In the genomic region with DNA sequence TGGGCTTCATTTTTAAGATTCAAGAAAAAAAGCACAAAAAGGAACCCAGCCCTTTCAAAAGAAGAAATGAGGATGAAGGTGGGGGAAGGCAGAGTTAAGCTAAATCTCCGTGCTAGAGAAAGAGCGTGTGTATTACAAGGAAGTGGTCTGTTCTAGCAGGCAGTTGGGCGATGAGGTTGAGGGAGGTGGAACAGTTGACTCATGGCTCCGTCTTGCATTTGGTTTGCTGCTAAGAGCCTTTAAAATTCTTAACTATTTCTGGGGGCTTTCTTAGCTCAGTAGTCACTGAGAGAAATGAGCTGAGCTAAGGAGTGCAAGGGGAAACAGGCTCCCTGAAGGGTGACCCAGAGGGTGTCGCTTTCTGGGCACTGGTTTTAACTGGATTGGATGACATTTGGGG, we compare ENCODE assay signal across 9 cellular contexts.
DNase-seq lines count a peak whose midpoint lies in the region; ATAC-seq and TF ChIP-seq lines count a peak whose summit lies in the region.
"Had no signal": no experiment of that assay in that cellular context is flagged by ENCODE, and none has a peak within 500 bp of the region (broad histone marks: within the 10 kb centered on the region; RNA-seq: fewer than 3 reads in every experiment).

No MANE protein-coding gene starts in this region.

- no peak for TF ChIP-seq CTCF in MCF 10A (IDR thresholded peaks at IDR 0.05; ENCODE audit: unreplicated experiment)
- TF ChIP-seq CTCF in breast epithelium (IDR thresholded peaks at IDR 0.05): no peak
- TF ChIP-seq CTCF in SU-DHL-6 (IDR thresholded peaks at IDR 0.05; ENCODE audit: insufficient read depth, low read length, poor library complexity, severe bottlenecking): no peak
- TF ChIP-seq CTCF in astrocyte of the spinal cord (IDR thresholded peaks at IDR 0.05; ENCODE audit: low read depth, low read length): no peak
- no peak for TF ChIP-seq CTCF in retinal pigment epithelial cell (conservative IDR thresholded peaks at IDR 0.05; ENCODE audit: low read depth, low read length)

- H3K4me3 Mint-ChIP-seq in MCF 10A (ENCODE audit: unreplicated experiment): no peak overlapping the region

- intact Hi-C loops in MCF 10A (cut with micrococcal nuclease) (no loop called here), breast epithelium (cut with DNase I; ENCODE audit: low total_unique reads) (no loop called here)

- H3F3A ChIP-seq in SU-DHL-6 (ENCODE audit: insufficient read depth): peaks cover 7% of the 10 kb centered on the region; the same call in 1 of the 2 replicates

- H3K4me2 ChIP-seq in SU-DHL-6 (ENCODE audit: low read depth, low read length, poor library complexity, severe bottlenecking): peak overlapping the region; percentile 6

- no peaks in the 10 kb centered on the region for H3K27me3 ChIP-seq in breast epithelium
- no peaks in the 10 kb centered on the region for H3K27me3 ChIP-seq in SU-DHL-6 (ENCODE audit: low read length)

- no peaks in the 10 kb centered on the region for H3K4me1 ChIP-seq in breast epithelium

- H3K4me3 ChIP-seq in breast epithelium (no peak overlapping the region), SU-DHL-6 (ENCODE audit: insufficient read depth, low read length, poor library complexity, severe bottlenecking) (no peak overlapping the region), astrocyte of the spinal cord (ENCODE audit: low read depth, low read length) (no peak overlapping the region), retinal pigment epithelial cell (ENCODE audit: low read length) (no peak overlapping the region)
- H3K4me3 ChIP-seq: cardiac muscle cell had no signal

- DNase-seq in MCF 10A (ENCODE audit: unreplicated experiment): peak; percentile 46
- DNase-seq in breast epithelium (ENCODE audit: low spot score in 2 of 2): no peak
- DNase-seq in astrocyte of the spinal cord (ENCODE audit: low read depth, low spot score): peak; percentile 92
- DNase-seq in retinal pigment epithelial cell (ENCODE audit: low read depth): peak; percentile 73
- no peak for DNase-seq in NCI-H1092 treated with DMSO at 0.1 percent for 48 hours (lab: John Stamatoyannopoulos, UW)
- DNase-seq in DMS53 treated with DMSO at 0.1 percent for 48 hours (lab: John Stamatoyannopoulos, UW; ENCODE audit: unreplicated experiment): no peak

- CTCF ChIA-PET in MCF 10A (lab: Yijun Ruan, JAX): interaction anchor here (0.5 to 1.1 kb wide), 4 partner anchors 14 to 122 kb away, joined by 3 to 5 read pairs (median 3); no protein-coding TSS in a partner anchor

- no peaks in the 10 kb centered on the region for H4K20me1 ChIP-seq in SU-DHL-6 (ENCODE audit: low read depth, low read length)

- H3K36me3 Mint-ChIP-seq in MCF 10A (ENCODE audit: insufficient read depth, unreplicated experiment): no peaks in the 10 kb centered on the region

- peak; percentile 49 for ATAC-seq in HG03064 (IDR thresholded peaks at IDR 0.05; ENCODE audit: low read depth, unreplicated experiment)

- H3K9me3 Mint-ChIP-seq in MCF 10A (ENCODE audit: unreplicated experiment): no peaks in the 10 kb centered on the region

- peaks cover 23% of the 10 kb centered on the region for H3K4me1 Mint-ChIP-seq in MCF 10A (ENCODE audit: insufficient read depth, unreplicated experiment)

- H3K27ac ChIP-seq in breast epithelium: no peak overlapping the region
- H3K27ac ChIP-seq in SU-DHL-6 (ENCODE audit: low read depth, low read length): peak overlapping the region; percentile 33; the same call in 1 of the 2 replicates
- H3K27ac ChIP-seq: cardiac muscle cell had no signal

- no TSS peak for BruUV-seq in MCF 10A (replicated peaks; lab: Mats Ljungman, UMichigan)

- H3K9me2 ChIP-seq in SU-DHL-6 (replicated peaks; ENCODE audit: insufficient read depth, low read length): no peaks in the 10 kb centered on the region

- H2AFZ ChIP-seq in SU-DHL-6 (ENCODE audit: low read depth, low read length, severe bottlenecking): peak overlapping the region; percentile 74

- H3K9ac ChIP-seq in SU-DHL-6 (ENCODE audit: low read length): no peak overlapping the region

- in situ Hi-C loops in astrocyte of the spinal cord (cut with HindIII; ENCODE audit: low sequenced_read_pairs): no loop called here

- no peak overlapping the region for H3K27ac Mint-ChIP-seq in MCF 10A (ENCODE audit: low read depth, unreplicated experiment)

- POLR2A ChIA-PET in MCF 10A (lab: Yijun Ruan, JAX): no interaction called here

- H3K27me3 Mint-ChIP-seq in MCF 10A (ENCODE audit: insufficient read depth, unreplicated experiment): no peaks in the 10 kb centered on the region

- no peaks in the 10 kb centered on the region for H3K36me3 ChIP-seq in breast epithelium
- H3K36me3 ChIP-seq in SU-DHL-6 (ENCODE audit: low read length): no peaks in the 10 kb centered on the region
- H3K36me3 ChIP-seq: cardiac muscle cell had no signal

- TF ChIP-seq POLR2A in breast epithelium (IDR thresholded peaks at IDR 0.05): no peak

- H3K79me2 ChIP-seq in SU-DHL-6 (ENCODE audit: insufficient read depth, low read length): no peaks in the 10 kb centered on the region

- no peaks in the 10 kb centered on the region for H3K9me3 ChIP-seq in breast epithelium
- H3K9me3 ChIP-seq in SU-DHL-6 (ENCODE audit: insufficient read depth, low read length): no peaks in the 10 kb centered on the region

Comparison
In these comparisons a context has a peak if more than half of its experiments do, and no peak if none do; other contexts are left out.
1. DNase-seq: peak in MCF 10A (single experiment), astrocyte of the spinal cord (single experiment) and retinal pigment epithelial cell (single experiment); none in breast epithelium (0 of 2), NCI-H1092 treated with DMSO at 0.1 percent for 48 hours (single experiment) and DMS53 treated with DMSO at 0.1 percent for 48 hours (single experiment).